In genomic region chr17:60392845-60393702, GRCh38 we compare ENCODE assay signal across 8 cellular contexts. TPM values are rescaled to one million over a fixed set of nuclear protein-coding genes. Genes with fewer than 3 reads are reported as not detected.
DNase-seq lines count a peak whose midpoint lies in the region; ATAC-seq and TF ChIP-seq lines count a peak whose summit lies in the region.

No MANE protein-coding gene starts in this region.

- H3K27me3 Mint-ChIP-seq in CD8-positive, alpha-beta T cell (ENCODE audit: low read depth) = no peaks in the 10 kb centered on the region
- no peaks in the 10 kb centered on the region for H3K27me3 Mint-ChIP-seq in activated naive CD8-positive, alpha-beta T cell

- peak overlapping the region; percentile 95 for H3K4me3 Mint-ChIP-seq in CD8-positive, alpha-beta T cell
- H3K4me3 Mint-ChIP-seq in activated naive CD8-positive, alpha-beta T cell = peak overlapping the region; percentile 97

- no peaks in the 10 kb centered on the region for H3K36me3 ChIP-seq in CD8-positive, alpha-beta T cell (ENCODE audit: insufficient read depth, low read length)

- H3K27me3 ChIP-seq in CD8-positive, alpha-beta T cell (ENCODE audit: insufficient read depth, low read length) = no peaks in the 10 kb centered on the region

- no peaks in the 10 kb centered on the region for H3K9me3 ChIP-seq in CD8-positive, alpha-beta T cell (ENCODE audit: low read length)

- CTCF ChIA-PET in CD8-positive, alpha-beta T cell (lab: Charles Lee) = interaction anchor here (1.8 kb wide), 2 partner anchors 7 to 11 kb away, joined by 6 to 7 read pairs; no protein-coding TSS in a partner anchor

- DNase-seq in CD8-positive, alpha-beta T cell = peak in 3 of 7 experiments; percentile 1 to 49 (median 12)
- DNase-seq in HS-27A (ENCODE audit: low read depth) (peak; percentile 31), NOMO-1 treated with dmso at 0.1 percent for 144 hours (lab: John Stamatoyannopoulos, UW; ENCODE audit: unreplicated experiment) (peak; percentile 31), head of caudate nucleus (peak in 32 of 42 donors; percentile 4 to 69 (median 33)), retinal pigment epithelial cell (ENCODE audit: low read depth) (peak; percentile 59), KG1 (lab: John Stamatoyannopoulos, UW) (no peak)

- H3K4me1 Mint-ChIP-seq in CD8-positive, alpha-beta T cell (ENCODE audit: low read depth) = peaks cover 40% of the 10 kb centered on the region
- peaks cover 51% of the 10 kb centered on the region for H3K4me1 Mint-ChIP-seq in activated naive CD8-positive, alpha-beta T cell (ENCODE audit: low read depth)

- no peak for ATAC-seq in CD8-positive, alpha-beta T cell
- ATAC-seq in HG02938 (IDR thresholded peaks at IDR 0.05; ENCODE audit: unreplicated experiment) = no peak

- H3K4me3 ChIP-seq in CD8-positive, alpha-beta T cell (ENCODE audit: low read depth, low read length) = peak overlapping the region; percentile 86
- H3K4me3 ChIP-seq in retinal pigment epithelial cell (ENCODE audit: low read length) = peak overlapping the region; percentile 95

- peaks cover 10% of the 10 kb centered on the region for H3K36me3 Mint-ChIP-seq in CD8-positive, alpha-beta T cell
- H3K36me3 Mint-ChIP-seq in activated naive CD8-positive, alpha-beta T cell = no peaks in the 10 kb centered on the region

- peak overlapping the region; percentile 93 for H3K27ac Mint-ChIP-seq in CD8-positive, alpha-beta T cell
- H3K27ac Mint-ChIP-seq in activated naive CD8-positive, alpha-beta T cell = peak overlapping the region; percentile 95

- POLR2A ChIA-PET in CD8-positive, alpha-beta T cell (lab: Charles Lee) = interaction anchor here (1.1 to 2.4 kb wide), 3 partner anchors 10 to 284 kb away, joined by 3 to 9 read pairs (median 3); partner anchors contain the start of gene BCAS3

- H3K27ac ChIP-seq in CD8-positive, alpha-beta T cell (ENCODE audit: low read depth, low read length) = peak overlapping the region; percentile 89

- intact Hi-C loops in CD8-positive, alpha-beta T cell (cut with DNase I, micrococcal nuclease) = loop anchor here (1.0 to 10.0 kb wide), 11 partner anchors 28 to 1672 kb away; partner anchors contain the start of genes APPBP2 (in 2 of the 2), BCAS3 (in 1 of the 2), HEATR6 (in 1 of the 2) and INTS2 (in 1 of the 2)
- intact Hi-C loops in head of caudate nucleus (cut with DNase I) = loop anchor here (2.0 kb wide), 1 partner anchor 100 kb away; no protein-coding TSS in a partner anchor

- peaks cover 24% of the 10 kb centered on the region for H3K4me1 ChIP-seq in CD8-positive, alpha-beta T cell (ENCODE audit: insufficient read depth, low read length)

- TF ChIP-seq CTCF in CD8-positive, alpha-beta T cell (IDR thresholded peaks at IDR 0.05) = no peak
- TF ChIP-seq CTCF in retinal pigment epithelial cell (conservative IDR thresholded peaks at IDR 0.05; ENCODE audit: low read depth, low read length) = no peak

- no peaks in the 10 kb centered on the region for H3K9me3 Mint-ChIP-seq in CD8-positive, alpha-beta T cell
- no peaks in the 10 kb centered on the region for H3K9me3 Mint-ChIP-seq in activated naive CD8-positive, alpha-beta T cell (ENCODE audit: low read depth)

RNA-seq across cellular contexts. Expression of gene USP32, which starts 1.1 kb away (rescaled TPM):
- 10 to 100 TPM; 24.7 to 26.3 TPM for total RNA-seq in CD8-positive, alpha-beta T cell

RNA-seq across cellular contexts. Expression of gene CHCT1, which starts 29.2 kb away (rescaled TPM):
- total RNA-seq in CD8-positive, alpha-beta T cell = not detected
